23 cellular contexts compared by ENCODE assay signal in the genomic region with DNA sequence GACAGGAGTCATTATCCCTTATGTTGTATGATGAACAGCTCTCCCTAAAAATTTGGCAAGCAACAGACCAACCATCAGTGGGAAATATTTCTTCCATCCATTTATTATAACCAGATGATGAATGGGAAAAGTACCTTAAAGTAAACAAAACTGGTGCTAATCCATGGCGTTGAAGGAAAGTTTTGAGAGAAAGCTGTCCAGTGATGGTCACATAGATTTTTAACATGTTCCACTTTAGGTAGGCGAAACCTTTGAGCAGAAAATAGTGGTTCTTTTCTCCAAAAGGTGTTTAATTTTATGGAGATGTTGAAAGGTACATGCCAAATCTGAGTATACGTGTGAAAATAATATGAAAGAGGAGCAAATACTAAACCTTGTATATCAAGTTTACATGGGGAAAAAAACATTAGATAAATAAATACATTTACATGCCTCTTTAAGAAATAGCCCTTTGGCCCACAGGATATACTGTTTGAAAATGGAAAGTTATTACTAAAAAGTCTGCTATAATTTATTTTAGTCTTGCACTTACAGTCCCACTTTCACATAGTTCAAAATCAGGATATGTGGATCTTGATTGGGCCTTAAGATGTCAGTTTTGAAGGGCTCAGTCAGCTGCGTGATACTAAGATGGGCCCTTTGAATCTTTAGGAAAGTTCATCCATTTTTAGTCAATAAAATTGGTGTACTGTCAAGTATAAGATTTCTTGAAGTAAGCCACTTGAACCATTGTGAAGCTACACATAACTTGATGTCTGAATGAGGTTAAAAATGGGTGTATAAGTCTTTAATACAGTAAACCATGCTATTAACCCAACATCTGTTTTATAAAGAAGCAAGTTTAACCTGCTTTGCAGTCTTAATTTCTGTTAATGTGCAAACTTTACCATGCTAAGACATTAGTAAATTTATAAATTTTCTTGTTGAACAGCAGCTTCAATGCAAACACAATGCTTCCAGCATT. TPM values are rescaled to one million over a fixed set of nuclear protein-coding genes. Genes with fewer than 3 reads are reported as not detected.
DNase-seq lines count a peak whose midpoint lies in the region; ATAC-seq, FAIRE-seq and TF ChIP-seq lines count a peak whose summit lies in the region.
"Had no signal": no experiment of that assay in that cellular context is flagged by ENCODE, and none has a peak within 500 bp of the region (broad histone marks: within the 10 kb centered on the region; RNA-seq: fewer than 3 reads in every experiment).

No MANE protein-coding gene starts in this region.

- CTCF ChIA-PET in activated CD4-positive, alpha-beta memory T cell treated with anti-CD3 and anti-CD28 coated beads for 36 hours (lab: Charles Lee), result interaction anchor here (0.5 to 2.7 kb wide), 6 partner anchors 11 to 715 kb away, joined by 3 to 17 read pairs (median 4); a partner anchor contains a TSS
- CTCF ChIA-PET in activated CD4-positive, alpha-beta memory T cell treated with anti-CD3 and anti-CD28 coated beads, Interleukin-2, amount 10 ng/mL, durations not matched to agents 7 days and 5 days (lab: Charles Lee), result interaction anchor here (1.2 kb wide), 1 partner anchor 10 kb away, joined by 8 read pairs; a partner anchor contains a TSS
- CTCF ChIA-PET in A549 (lab: Yijun Ruan, JAX), result interaction anchor here (0.7 to 1.8 kb wide), 6 partner anchors 8 to 152 kb away, joined by 3 to 7 read pairs (median 4); a partner anchor contains a TSS

- DNase-seq in activated CD4-positive, alpha-beta memory T cell treated with anti-CD3 and anti-CD28 coated beads for 36 hours, result no peak
- DNase-seq in activated CD4-positive, alpha-beta memory T cell treated with anti-CD3 and anti-CD28 coated beads, Interleukin-2, amount 10 ng/mL, durations not matched to agents 7 days and 5 days, result no peak
- DNase-seq in A549 (ENCODE audit: low read depth in 1 of 2, low spot score in 1 of 2) (no peak), NCI-H82 treated with DMSO at 0.1 percent for 48 hours (lab: John Stamatoyannopoulos, UW; ENCODE audit: unreplicated experiment) (no peak)
- DNase-seq in effector memory CD8-positive, alpha-beta T cell, result no peak
- DNase-seq: ACHN; activated CD4-positive, alpha-beta T cell treated with anti-CD3 and anti-CD28 coated beads, Interleukin-2, amount 50 U/mL, for 48 hours; glutamatergic neuron; HCEC 1CT; mammary epithelial cell; NCI-H146; NCI-H2171 treated with DMSO at 0.1 percent for 48 hours; NCI-H526; stimulated activated CD4-positive, alpha-beta T cell treated with anti-CD3 and anti-CD28 coated beads, Interleukin-4, amount 100 ng/mL, for 24 hours; trophoblast cell had no signal

- TF ChIP-seq POLR2A in A549 (IDR thresholded peaks at IDR 0.05; ENCODE audit: low read length) (no peak), GM18505 (IDR thresholded peaks at IDR 0.05; ENCODE audit: borderline replicate concordance, extremely low read depth, insufficient read depth, insufficient read length) (no peak)

- no peak overlapping the region for H3K4me3 ChIP-seq in A549
- H3K4me3 ChIP-seq: BLaER1, coronary artery had no signal

- intact Hi-C loops in activated CD4-positive, alpha-beta memory T cell treated with anti-CD3 and anti-CD28 coated beads for 36 hours (cut with micrococcal nuclease), result no loop called here

- WGBS in A549 (ENCODE audit: missing lambda C conversion rate), result 88% methylated on average over 4 of the region's 4 CpGs

- no peak for TF ChIP-seq CTCF in A549 (IDR thresholded peaks at IDR 0.05)

- no peaks in the 10 kb centered on the region for H3K9me3 Mint-ChIP-seq in activated CD4-positive, alpha-beta memory T cell treated with anti-CD3 and anti-CD28 coated beads for 36 hours
- no peaks in the 10 kb centered on the region for H3K9me3 Mint-ChIP-seq in activated CD4-positive, alpha-beta memory T cell treated with anti-CD3 and anti-CD28 coated beads, Interleukin-2, amount 10 ng/mL, durations not matched to agents 7 days and 5 days
- H3K9me3 Mint-ChIP-seq in IgD-negative memory B cell, result no peaks in the 10 kb centered on the region
- no peaks in the 10 kb centered on the region for H3K9me3 Mint-ChIP-seq in effector memory CD8-positive, alpha-beta T cell
- H3K9me3 Mint-ChIP-seq: activated T-helper 2 cell treated with anti-CD3 and anti-CD28 coated beads, Interferon-gamma antibody, Interleukin-2, Interleukin-4, amounts not matched to agents 10 μg/mL and 5 μg/mL and 100 μg/mL, durations not matched to agents 14 hours and 24 hours and 36 hours; T-helper 2 cell treated with Interferon-gamma antibody and Interleukin-4, amounts not matched to agents 5 μg/mL and 100 μg/mL, for 36 hours had no signal

- no peak for TF ChIP-seq EP300 in A549 (IDR thresholded peaks at IDR 0.05)

- H3K4me1 ChIP-seq in A549, result peaks cover 12% of the 10 kb centered on the region; the same call in 2 of the 3 replicates

- no peaks in the 10 kb centered on the region for H3K27me3 Mint-ChIP-seq in activated CD4-positive, alpha-beta memory T cell treated with anti-CD3 and anti-CD28 coated beads for 36 hours
- no peaks in the 10 kb centered on the region for H3K27me3 Mint-ChIP-seq in activated CD4-positive, alpha-beta memory T cell treated with anti-CD3 and anti-CD28 coated beads, Interleukin-2, amount 10 ng/mL, durations not matched to agents 7 days and 5 days
- H3K27me3 Mint-ChIP-seq in IgD-negative memory B cell, result no peaks in the 10 kb centered on the region
- H3K27me3 Mint-ChIP-seq in effector memory CD8-positive, alpha-beta T cell, result no peaks in the 10 kb centered on the region

- H3K36me3 Mint-ChIP-seq in activated CD4-positive, alpha-beta memory T cell treated with anti-CD3 and anti-CD28 coated beads for 36 hours, result peaks cover 66% of the 10 kb centered on the region
- peaks cover 71% of the 10 kb centered on the region for H3K36me3 Mint-ChIP-seq in activated CD4-positive, alpha-beta memory T cell treated with anti-CD3 and anti-CD28 coated beads, Interleukin-2, amount 10 ng/mL, durations not matched to agents 7 days and 5 days (ENCODE audit: low read depth)
- peaks cover 8% of the 10 kb centered on the region for H3K36me3 Mint-ChIP-seq in IgD-negative memory B cell
- peaks cover 85% of the 10 kb centered on the region for H3K36me3 Mint-ChIP-seq in effector memory CD8-positive, alpha-beta T cell (ENCODE audit: insufficient read depth)

- POLR2A ChIA-PET in activated CD4-positive, alpha-beta memory T cell treated with anti-CD3 and anti-CD28 coated beads for 36 hours (lab: Charles Lee), result interaction anchor here (1.2 to 2.0 kb wide), 2 partner anchors 8 to 10 kb away, joined by 5 to 8 read pairs; a partner anchor contains a TSS
- POLR2A ChIA-PET in activated CD4-positive, alpha-beta memory T cell treated with anti-CD3 and anti-CD28 coated beads, Interleukin-2, amount 10 ng/mL, durations not matched to agents 7 days and 5 days (lab: Charles Lee), result interaction anchor here (1.0 to 4.7 kb wide), 4 partner anchors 9 to 138 kb away, joined by 3 to 36 read pairs (median 4); a partner anchor contains a TSS
- POLR2A ChIA-PET in A549 (lab: Yijun Ruan, JAX), result interaction anchor here (2.7 kb wide), 1 partner anchor 10 kb away, joined by 13 read pairs; a partner anchor contains a TSS

- H3K27ac Mint-ChIP-seq in activated CD4-positive, alpha-beta memory T cell treated with anti-CD3 and anti-CD28 coated beads for 36 hours, result peak overlapping the region; percentile 56
- H3K27ac Mint-ChIP-seq in activated CD4-positive, alpha-beta memory T cell treated with anti-CD3 and anti-CD28 coated beads, Interleukin-2, amount 10 ng/mL, durations not matched to agents 7 days and 5 days, result no peak overlapping the region
- peak overlapping the region in 2 of 3 donors; percentile 23 to 24 for H3K27ac Mint-ChIP-seq in IgD-negative memory B cell
- H3K27ac Mint-ChIP-seq in effector memory CD8-positive, alpha-beta T cell, result peak overlapping the region; percentile 47 to 81
- H3K27ac Mint-ChIP-seq: activated T-helper 2 cell treated with anti-CD3 and anti-CD28 coated beads, Interferon-gamma antibody, Interleukin-2, Interleukin-4, amounts not matched to agents 10 μg/mL and 5 μg/mL and 100 μg/mL, durations not matched to agents 14 hours and 24 hours and 36 hours; T-helper 2 cell treated with Interferon-gamma antibody and Interleukin-4, amounts not matched to agents 5 μg/mL and 100 μg/mL, for 36 hours had no signal

- no peak overlapping the region for H3K27ac ChIP-seq in A549
- H3K27ac ChIP-seq: BLaER1, coronary artery had no signal

- TF ChIP-seq RAD21 in A549 (conservative IDR thresholded peaks at IDR 0.05 in 1 of 2, IDR thresholded peaks at IDR 0.05 in 1 of 2), result no peak

- H3K4me3 Mint-ChIP-seq in activated CD4-positive, alpha-beta memory T cell treated with anti-CD3 and anti-CD28 coated beads for 36 hours, result no peak overlapping the region
- no peak overlapping the region for H3K4me3 Mint-ChIP-seq in activated CD4-positive, alpha-beta memory T cell treated with anti-CD3 and anti-CD28 coated beads, Interleukin-2, amount 10 ng/mL, durations not matched to agents 7 days and 5 days
- no peak overlapping the region for H3K4me3 Mint-ChIP-seq in IgD-negative memory B cell
- no peak overlapping the region for H3K4me3 Mint-ChIP-seq in effector memory CD8-positive, alpha-beta T cell
- H3K4me3 Mint-ChIP-seq: T-helper 2 cell treated with Interferon-gamma antibody and Interleukin-4, amounts not matched to agents 5 μg/mL and 100 μg/mL, for 36 hours had no signal

- ATAC-seq in A549, result no peak
- ATAC-seq in effector memory CD8-positive, alpha-beta T cell (replicated peaks), result no peak
- ATAC-seq in GM18505 (IDR thresholded peaks at IDR 0.05; ENCODE audit: unreplicated experiment), result no peak
- no peak for ATAC-seq in HG03097 (IDR thresholded peaks at IDR 0.05; ENCODE audit: low FRiP score, unreplicated experiment)

- H3K4me1 Mint-ChIP-seq in activated CD4-positive, alpha-beta memory T cell treated with anti-CD3 and anti-CD28 coated beads for 36 hours (ENCODE audit: low read depth), result peaks cover 35% of the 10 kb centered on the region
- peaks cover 31% of the 10 kb centered on the region for H3K4me1 Mint-ChIP-seq in activated CD4-positive, alpha-beta memory T cell treated with anti-CD3 and anti-CD28 coated beads, Interleukin-2, amount 10 ng/mL, durations not matched to agents 7 days and 5 days
- peaks cover 15 to 28% (median 24%) of the 10 kb centered on the region in 3 donors for H3K4me1 Mint-ChIP-seq in IgD-negative memory B cell
- peaks cover 24 to 35% of the 10 kb centered on the region in 2 donors for H3K4me1 Mint-ChIP-seq in effector memory CD8-positive, alpha-beta T cell (ENCODE audit: low read depth in 2 of 2)

- FAIRE-seq in A549 (lab: Jason Lieb, UNC), result no peak
- FAIRE-seq: endometrium had no signal

- H3K9me3 ChIP-seq in A549, result no peaks in the 10 kb centered on the region
- H3K9me3 ChIP-seq: BLaER1 had no signal

- no peak overlapping the region for H3K4me2 ChIP-seq in A549
- H3K4me2 ChIP-seq: BLaER1 had no signal

RNA-seq across cellular contexts. Expression of a gene that starts 10.5 kb away (rescaled TPM):
- 1,000 to 10,000 TPM; 1,530 to 1,539 TPM for total RNA-seq in activated CD4-positive, alpha-beta memory T cell treated with anti-CD3 and anti-CD28 coated beads for 36 hours
- total RNA-seq in activated CD4-positive, alpha-beta memory T cell treated with anti-CD3 and anti-CD28 coated beads, Interleukin-2, amount 10 ng/mL, durations not matched to agents 7 days and 5 days, result 100 to 1,000 TPM; 660 to 678 TPM
- polyA plus RNA-seq in A549 (2011; rRNA removed) (1,649 and 2,015 TPM in 2 replicates), A549 (2017; fragmentation: RNase III; extraction: RNeasy Plus Mini Kit Qiagen cat#74134 plus additional on column Dnase treatment) (1,222 to 1,289 TPM (median 1,243 TPM) in 3 replicates), IgD-negative memory B cell (2,794 TPM)
- 796 and 807 TPM in 2 replicates for polyA plus RNA-seq in A549 (2012; cell fraction: cytosol; rRNA removed)
- 263 and 365 TPM in 2 replicates for polyA plus RNA-seq in A549 (2012; cell fraction: nucleus; rRNA removed)
- 643 and 712 TPM in 2 replicates for polyA minus RNA-seq in A549 (2011; rRNA and poly(A)+ RNA removed)

RNA-seq across cellular contexts. Expression of a gene that starts 57.5 kb away (rescaled TPM):
- total RNA-seq in activated CD4-positive, alpha-beta memory T cell treated with anti-CD3 and anti-CD28 coated beads for 36 hours, result 10 to 100 TPM; 36.0 to 37.2 TPM
- total RNA-seq in activated CD4-positive, alpha-beta memory T cell treated with anti-CD3 and anti-CD28 coated beads, Interleukin-2, amount 10 ng/mL, durations not matched to agents 7 days and 5 days, result 1 to 10 TPM; 2.9 TPM
- polyA plus RNA-seq in A549 (2011; rRNA removed), result 8.2 and 10.4 TPM in 2 replicates
- 2.8 and 3.5 TPM in 2 replicates for polyA plus RNA-seq in A549 (2012; cell fraction: cytosol; rRNA removed)
- polyA plus RNA-seq in A549 (2012; cell fraction: nucleus; rRNA removed), result 1.8 and 2.0 TPM in 2 replicates
- 9.4 to 11.4 TPM (median 10.2 TPM) in 3 replicates for polyA plus RNA-seq in A549 (2017; fragmentation: RNase III; extraction: RNeasy Plus Mini Kit Qiagen cat#74134 plus additional on column Dnase treatment)
- 7.1 and 9.1 TPM in 2 replicates for polyA minus RNA-seq in A549 (2011; rRNA and poly(A)+ RNA removed)
- polyA plus RNA-seq in IgD-negative memory B cell, result 4.8 TPM

Comparison
In these comparisons a context has a peak if more than half of its experiments do, and no peak if none do; other contexts are left out.
1. RNA of a gene that starts 57.5 kb away (total RNA-seq): 36.0 to 37.2 TPM in activated CD4-positive, alpha-beta memory T cell treated with anti-CD3 and anti-CD28 coated beads for 36 hours; 2.9 TPM in activated CD4-positive, alpha-beta memory T cell treated with anti-CD3 and anti-CD28 coated beads, Interleukin-2, amount 10 ng/mL, durations not matched to agents 7 days and 5 days; every median in the first group is over 4 times any median in the second.